Comparison of ENCODE assay signal across 19 cellular contexts in genomic region chr12:89786177-89786810, GRCh38.
DNase-seq lines count a peak whose midpoint lies in the region; ATAC-seq, FAIRE-seq and TF ChIP-seq lines count a peak whose summit lies in the region.
"Had no signal": no experiment of that assay in that cellular context is flagged by ENCODE, and none has a peak within 500 bp of the region (broad histone marks: within the 10 kb centered on the region; RNA-seq: fewer than 3 reads in every experiment).

No MANE protein-coding gene starts in this region.

- no peak overlapping the region for H3K27ac ChIP-seq in HepG2 (ENCODE audit: extremely low read length, insufficient read depth, low read length)
- H3K27ac ChIP-seq in right lobe of liver: no peak overlapping the region
- H3K27ac ChIP-seq in endodermal cell (ENCODE audit: low read depth, low read length): no peak overlapping the region
- H3K27ac ChIP-seq: BLaER1, C4-2B had no signal

- H2AFZ ChIP-seq in HepG2 (ENCODE audit: low read length): no peak overlapping the region

- H3K4me1 ChIP-seq in HepG2 (ENCODE audit: insufficient read depth, low read length) (no peaks in the 10 kb centered on the region), right lobe of liver (no peaks in the 10 kb centered on the region), endodermal cell (ENCODE audit: control insufficient read depth, insufficient read depth, low read length) (no peaks in the 10 kb centered on the region)
- H3K4me1 ChIP-seq: BLaER1 had no signal

- no peaks in the 10 kb centered on the region for H4K20me1 ChIP-seq in HepG2 (ENCODE audit: insufficient read depth, low read length)
- H4K20me1 ChIP-seq: BLaER1 had no signal

- TF ChIP-seq EP300 in HepG2 (IDR thresholded peaks at IDR 0.05; ENCODE audit: low read depth in 2 of 2, low read length in 2 of 2) (no peak), HepG2 (CRISPR knock-in tag; IDR thresholded peaks at IDR 0.05; ENCODE audit: borderline replicate concordance) (no peak)

- no peak overlapping the region for H3K27ac Mint-ChIP-seq in endodermal cell
- H3K27ac Mint-ChIP-seq: B cell; CD4-positive, CD25-positive, alpha-beta regulatory T cell; CD8-positive, alpha-beta T cell had no signal

- H3K36me3 ChIP-seq in HepG2 (replicated peaks in 1 of 2; ENCODE audit: control insufficient read depth in 1 of 2, insufficient read depth in 2 of 2, low read length in 2 of 2): no peaks in the 10 kb centered on the region
- no peaks in the 10 kb centered on the region for H3K36me3 ChIP-seq in right lobe of liver
- no peaks in the 10 kb centered on the region for H3K36me3 ChIP-seq in endodermal cell (ENCODE audit: control insufficient read depth, insufficient read depth, low read length)
- H3K36me3 ChIP-seq: BLaER1 had no signal

- no peaks in the 10 kb centered on the region for H3K27me3 Mint-ChIP-seq in endodermal cell (ENCODE audit: insufficient read depth)
- H3K27me3 Mint-ChIP-seq: B cell; CD4-positive, CD25-positive, alpha-beta regulatory T cell had no signal

- TF ChIP-seq POLR2A in HepG2 (IDR thresholded peaks at IDR 0.05; ENCODE audit: insufficient read depth in 1 of 2, low read depth in 2 of 2, low read length in 2 of 2): no peak
- TF ChIP-seq POLR2A in right lobe of liver (IDR thresholded peaks at IDR 0.05): no peak
- no peak for TF ChIP-seq POLR2A in GM18505 (IDR thresholded peaks at IDR 0.05; ENCODE audit: borderline replicate concordance, extremely low read depth, insufficient read depth, insufficient read length)

- no peak overlapping the region for H3K4me3 Mint-ChIP-seq in endodermal cell
- H3K4me3 Mint-ChIP-seq: B cell; CD4-positive, CD25-positive, alpha-beta regulatory T cell; CD8-positive, alpha-beta T cell had no signal

- H3K4me1 Mint-ChIP-seq in endodermal cell: no peaks in the 10 kb centered on the region

- POLR2A ChIA-PET in HepG2 (lab: Yijun Ruan, JAX): no interaction called here

- BruUV-seq in HepG2 (replicated peaks; lab: Mats Ljungman, UMichigan): no TSS peak

- no peak for DNase-seq in HepG2 (ENCODE audit: low spot score)
- DNase-seq in right lobe of liver: no peak
- peak; percentile 31 for DNase-seq in OCI-M1 (lab: John Stamatoyannopoulos, UW)
- no peak for DNase-seq in endodermal cell
- DNase-seq: Caco-2; CD4-positive, CD25-positive, alpha-beta regulatory T cell; CD8-positive, alpha-beta T cell; DMS153; DMS79 treated with DMSO at 0.1 percent for 48 hours; GF-D8; GOT3; H7; HCEC 1CT had no signal

- no peaks in the 10 kb centered on the region for H3K27me3 ChIP-seq in HepG2 (ENCODE audit: control insufficient read depth in 1 of 2, insufficient read depth in 2 of 2, low read length in 2 of 2)
- no peaks in the 10 kb centered on the region for H3K27me3 ChIP-seq in right lobe of liver
- H3K27me3 ChIP-seq in endodermal cell (ENCODE audit: control insufficient read depth, insufficient read depth, low read length, poor library complexity, severe bottlenecking): no peaks in the 10 kb centered on the region
- H3K27me3 ChIP-seq: BLaER1 had no signal

- H3K4me3 ChIP-seq in HepG2 (replicated peaks in 1 of 3; ENCODE audit: insufficient read depth in 1 of 3, low read depth in 2 of 3, low read length in 3 of 3): no peak overlapping the region
- no peak overlapping the region for H3K4me3 ChIP-seq in right lobe of liver
- peak overlapping the region; percentile 47 for H3K4me3 ChIP-seq in endodermal cell (ENCODE audit: low read length)
- H3K4me3 ChIP-seq: BLaER1 had no signal

- peaks cover 8% of the 10 kb centered on the region for H3K36me3 Mint-ChIP-seq in endodermal cell (ENCODE audit: low read depth)
- H3K36me3 Mint-ChIP-seq: CD4-positive, CD25-positive, alpha-beta regulatory T cell had no signal

- no peak for TF ChIP-seq CTCF in HepG2 (CRISPR knock-in tag; IDR thresholded peaks at IDR 0.05)
- no peak for TF ChIP-seq CTCF in right lobe of liver (IDR thresholded peaks at IDR 0.05)
- TF ChIP-seq CTCF in endodermal cell (conservative IDR thresholded peaks at IDR 0.05): no peak

- peaks cover 43% of the 10 kb centered on the region for H3K9me3 Mint-ChIP-seq in endodermal cell

- no peak for FAIRE-seq in HepG2 (lab: Jason Lieb, UNC)

- no peaks in the 10 kb centered on the region for H3K79me2 ChIP-seq in HepG2 (ENCODE audit: insufficient read depth, low read length)

- no peak for TF ChIP-seq RAD21 in HepG2 (CRISPR knock-in tag; IDR thresholded peaks at IDR 0.05)

- H3K9me3 ChIP-seq in HepG2 (ENCODE audit: low read length) (peaks cover 14% of the 10 kb centered on the region), right lobe of liver (no peaks in the 10 kb centered on the region), endodermal cell (ENCODE audit: control insufficient read depth, low read length) (peaks cover 44% of the 10 kb centered on the region)

- in situ Hi-C loops in HepG2 (cut with HindIII; ENCODE audit: extremely low pct_ligation_motif_present, low pct_unique_long_range_greater_than_20kb): no loop called here

- intact Hi-C loops in HepG2 (cut with micrococcal nuclease; ENCODE audit: unreplicated experiment): no loop called here
- intact Hi-C loops in right lobe of liver (cut with DNase I): no loop called here

- H3K9ac ChIP-seq in HepG2 (ENCODE audit: insufficient read depth, low read depth, low read length) (no peak overlapping the region), endodermal cell (ENCODE audit: extremely low read depth, low read length, poor library complexity, severe bottlenecking) (no peak overlapping the region)
- H3K9ac ChIP-seq: BLaER1 had no signal

- WGBS in HepG2 (ENCODE audit: low lambda C conversion rate): 11% methylated on average over 2 of the region's 2 CpGs
- WGBS in right lobe of liver (ENCODE audit: insufficient coverage, low coverage, low lambda C conversion rate, missing lambda C conversion rate): no CpG with 5 or more reads among the region's 2 CpGs
- whole genome bisulfite sequencing in endodermal cell (ENCODE audit: insufficient coverage in 1 of 2, insufficient read length in 1 of 2), 2 experiments: 90 to 100% methylated on average over 2 of the region's 2 CpGs

- ATAC-seq in HepG2 (no peak), right lobe of liver (no peak), HG03025 (IDR thresholded peaks at IDR 0.05; ENCODE audit: low FRiP score, unreplicated experiment) (no peak), HG03045 (IDR thresholded peaks at IDR 0.05; ENCODE audit: unreplicated experiment) (no peak), GM18505 (IDR thresholded peaks at IDR 0.05; ENCODE audit: unreplicated experiment) (no peak)
- ATAC-seq: CD8-positive, alpha-beta T cell had no signal

- CTCF ChIA-PET in HepG2 (lab: Yijun Ruan, JAX; ENCODE audit: low intra/inter-chr PET ratio, low total read pairs): no interaction called here

- H3K4me2 ChIP-seq in HepG2 (ENCODE audit: low read depth, low read length): no peak overlapping the region
- H3K4me2 ChIP-seq: BLaER1 had no signal

TF ChIP-seq in HepG2, 621 proteins besides CTCF, POLR2A, EP300 and RAD21:
- TF ChIP-seq ZNF773 (CRISPR knock-in tag; IDR thresholded peaks at IDR 0.05; ENCODE audit: borderline replicate concordance): no peak
- peak; percentile 24 for TF ChIP-seq ZFP36 (IDR thresholded peaks at IDR 0.05; ENCODE audit: borderline replicate concordance, low read depth, low read length, partially characterized antibody)
TF ChIP-seq in HepG2: peak in this region for 1.
